Comparison of ENCODE assay signal across 1 cellular context in genomic region chr10:130136214-130137076, GRCh38.
TF ChIP-seq lines count a peak whose summit lies in the region.

Gene GLRX3, plus strand, starts transcription at chr10:130136391. Its CDS starts 30 bp downstream, at chr10:130136421.

TF ChIP-seq in HepG2, 621 proteins besides CTCF, POLR2A, EP300 and RAD21 (continued from another document and continues in another):
- TF ChIP-seq SPEN (CRISPR knock-in tag; IDR thresholded peaks at IDR 0.05; ENCODE audit: low read depth) (peak; percentile 57), ZNF883 (CRISPR knock-in tag; IDR thresholded peaks at IDR 0.05; ENCODE audit: not compliant biosample characterization) (peak; percentile 63), TGIF2 (CRISPR knock-in tag; IDR thresholded peaks at IDR 0.05) (peak; percentile 60; the same call in 1 of the 2 replicates), SALL2 (CRISPR knock-in tag; IDR thresholded peaks at IDR 0.05) (peak; percentile 73; the same call in 1 of the 2 replicates), ZNF260 (CRISPR knock-in tag; IDR thresholded peaks at IDR 0.05; ENCODE audit: borderline replicate concordance, low read depth) (no peak), ZNF772 (CRISPR knock-in tag; IDR thresholded peaks at IDR 0.05) (peak; percentile 71; the same call in 1 of the 2 replicates), FOXP4 (CRISPR knock-in tag; IDR thresholded peaks at IDR 0.05) (peak; percentile 34), ZNF704 (CRISPR knock-in tag; IDR thresholded peaks at IDR 0.05; ENCODE audit: borderline replicate concordance) (peak; percentile 81; the same call in 1 of the 2 replicates), ZNF563 (CRISPR knock-in tag; IDR thresholded peaks at IDR 0.05) (0 out of 2 replicates have a peak, but pooled peaks have one; percentile 50), ZNF564 (CRISPR knock-in tag; IDR thresholded peaks at IDR 0.05) (no peak), SRF (IDR thresholded peaks at IDR 0.05; ENCODE audit: low read depth, low read length) (peak; percentile 80), SP140L (CRISPR knock-in tag; IDR thresholded peaks at IDR 0.05; ENCODE audit: borderline replicate concordance) (no peak), ARID3A (IDR thresholded peaks at IDR 0.05; ENCODE audit: low read depth, low read length) (no peak), ETV5 (CRISPR knock-in tag; IDR thresholded peaks at IDR 0.05; ENCODE audit: borderline replicate concordance) (peak; percentile 89), ZFP62 (CRISPR knock-in tag; IDR thresholded peaks at IDR 0.05) (no peak), ZNF143 (CRISPR knock-in tag; IDR thresholded peaks at IDR 0.05) (peak; percentile 75), ZNF780A (CRISPR knock-in tag; IDR thresholded peaks at IDR 0.05) (0 out of 2 replicates have a peak, but pooled peaks have one; percentile 55), HES4 (CRISPR knock-in tag; IDR thresholded peaks at IDR 0.05; ENCODE audit: borderline replicate concordance) (peak; percentile 41), HCFC1 (IDR thresholded peaks at IDR 0.05; ENCODE audit: low read depth, low read length) (peak; percentile 42; the same call in 1 of the 2 replicates), FOXO1 (CRISPR knock-in tag; IDR thresholded peaks at IDR 0.05) (no peak), RELA (CRISPR knock-in tag; IDR thresholded peaks at IDR 0.05) (no peak), THAP9 (CRISPR knock-in tag; IDR thresholded peaks at IDR 0.05; ENCODE audit: borderline replicate concordance) (peak; percentile 53; the same call in 1 of the 2 replicates), TRIM24 (CRISPR knock-in tag; IDR thresholded peaks at IDR 0.05) (no peak), PHF5A (CRISPR knock-in tag; IDR thresholded peaks at IDR 0.05; ENCODE audit: low read depth, unreplicated experiment) (no peak), ZNF784 (CRISPR knock-in tag; IDR thresholded peaks at IDR 0.05; ENCODE audit: borderline replicate concordance) (0 out of 2 replicates have a peak, but pooled peaks have one; percentile 14), NCOR1 (IDR thresholded peaks at IDR 0.05; ENCODE audit: borderline replicate concordance, low read length) (0 out of 2 replicates have a peak, but pooled peaks have one; percentile 11), ZNF124 (CRISPR knock-in tag; IDR thresholded peaks at IDR 0.05) (0 out of 2 replicates have a peak, but pooled peaks have one; percentile 28), DRAP1 (CRISPR knock-in tag; IDR thresholded peaks at IDR 0.05) (peak; percentile 61; the same call in 1 of the 2 replicates), YY1 (IDR thresholded peaks at IDR 0.05; ENCODE audit: insufficient read depth, insufficient replicate concordance, low read depth, low read length) (peak; percentile 97), ZNF598 (CRISPR knock-in tag; IDR thresholded peaks at IDR 0.05; ENCODE audit: borderline replicate concordance) (no peak), TSC22D2 (CRISPR knock-in tag; IDR thresholded peaks at IDR 0.05; ENCODE audit: borderline replicate concordance) (no peak)
- TF ChIP-seq, protein P1, sequence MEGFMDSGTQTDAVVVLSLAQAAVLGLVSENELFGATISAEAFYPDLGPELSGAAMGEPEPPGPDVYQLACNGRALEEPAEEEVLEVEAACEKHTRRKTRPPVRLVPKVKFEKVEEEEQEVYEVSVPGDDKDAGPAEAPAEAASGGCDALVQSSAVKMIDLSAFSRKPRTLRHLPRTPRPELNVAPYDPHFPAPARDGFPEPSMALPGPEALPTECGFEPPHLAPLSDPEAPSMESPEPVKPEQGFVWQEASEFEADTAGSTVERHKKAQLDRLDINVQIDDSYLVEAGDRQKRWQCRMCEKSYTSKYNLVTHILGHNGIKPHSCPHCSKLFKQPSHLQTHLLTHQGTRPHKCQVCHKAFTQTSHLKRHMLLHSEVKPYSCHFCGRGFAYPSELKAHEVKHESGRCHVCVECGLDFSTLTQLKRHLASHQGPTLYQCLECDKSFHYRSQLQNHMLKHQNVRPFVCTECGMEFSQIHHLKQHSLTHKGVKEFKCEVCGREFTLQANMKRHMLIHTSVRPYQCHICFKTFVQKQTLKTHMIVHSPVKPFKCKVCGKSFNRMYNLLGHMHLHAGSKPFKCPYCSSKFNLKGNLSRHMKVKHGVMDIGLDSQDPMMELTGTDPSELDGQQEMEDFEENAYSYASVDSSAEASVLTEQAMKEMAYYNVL (CRISPR knock-in tag; IDR thresholded peaks at IDR 0.05; ENCODE audit: borderline replicate concordance): no peak
- TF ChIP-seq, protein P2, sequence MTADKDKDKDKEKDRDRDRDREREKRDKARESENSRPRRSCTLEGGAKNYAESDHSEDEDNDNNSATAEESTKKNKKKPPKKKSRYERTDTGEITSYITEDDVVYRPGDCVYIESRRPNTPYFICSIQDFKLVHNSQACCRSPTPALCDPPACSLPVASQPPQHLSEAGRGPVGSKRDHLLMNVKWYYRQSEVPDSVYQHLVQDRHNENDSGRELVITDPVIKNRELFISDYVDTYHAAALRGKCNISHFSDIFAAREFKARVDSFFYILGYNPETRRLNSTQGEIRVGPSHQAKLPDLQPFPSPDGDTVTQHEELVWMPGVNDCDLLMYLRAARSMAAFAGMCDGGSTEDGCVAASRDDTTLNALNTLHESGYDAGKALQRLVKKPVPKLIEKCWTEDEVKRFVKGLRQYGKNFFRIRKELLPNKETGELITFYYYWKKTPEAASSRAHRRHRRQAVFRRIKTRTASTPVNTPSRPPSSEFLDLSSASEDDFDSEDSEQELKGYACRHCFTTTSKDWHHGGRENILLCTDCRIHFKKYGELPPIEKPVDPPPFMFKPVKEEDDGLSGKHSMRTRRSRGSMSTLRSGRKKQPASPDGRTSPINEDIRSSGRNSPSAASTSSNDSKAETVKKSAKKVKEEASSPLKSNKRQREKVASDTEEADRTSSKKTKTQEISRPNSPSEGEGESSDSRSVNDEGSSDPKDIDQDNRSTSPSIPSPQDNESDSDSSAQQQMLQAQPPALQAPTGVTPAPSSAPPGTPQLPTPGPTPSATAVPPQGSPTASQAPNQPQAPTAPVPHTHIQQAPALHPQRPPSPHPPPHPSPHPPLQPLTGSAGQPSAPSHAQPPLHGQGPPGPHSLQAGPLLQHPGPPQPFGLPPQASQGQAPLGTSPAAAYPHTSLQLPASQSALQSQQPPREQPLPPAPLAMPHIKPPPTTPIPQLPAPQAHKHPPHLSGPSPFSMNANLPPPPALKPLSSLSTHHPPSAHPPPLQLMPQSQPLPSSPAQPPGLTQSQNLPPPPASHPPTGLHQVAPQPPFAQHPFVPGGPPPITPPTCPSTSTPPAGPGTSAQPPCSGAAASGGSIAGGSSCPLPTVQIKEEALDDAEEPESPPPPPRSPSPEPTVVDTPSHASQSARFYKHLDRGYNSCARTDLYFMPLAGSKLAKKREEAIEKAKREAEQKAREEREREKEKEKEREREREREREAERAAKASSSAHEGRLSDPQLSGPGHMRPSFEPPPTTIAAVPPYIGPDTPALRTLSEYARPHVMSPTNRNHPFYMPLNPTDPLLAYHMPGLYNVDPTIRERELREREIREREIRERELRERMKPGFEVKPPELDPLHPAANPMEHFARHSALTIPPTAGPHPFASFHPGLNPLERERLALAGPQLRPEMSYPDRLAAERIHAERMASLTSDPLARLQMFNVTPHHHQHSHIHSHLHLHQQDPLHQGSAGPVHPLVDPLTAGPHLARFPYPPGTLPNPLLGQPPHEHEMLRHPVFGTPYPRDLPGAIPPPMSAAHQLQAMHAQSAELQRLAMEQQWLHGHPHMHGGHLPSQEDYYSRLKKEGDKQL (CRISPR knock-in tag; IDR thresholded peaks at IDR 0.05; ENCODE audit: low read depth): no peak
- TF ChIP-seq, protein P3, sequence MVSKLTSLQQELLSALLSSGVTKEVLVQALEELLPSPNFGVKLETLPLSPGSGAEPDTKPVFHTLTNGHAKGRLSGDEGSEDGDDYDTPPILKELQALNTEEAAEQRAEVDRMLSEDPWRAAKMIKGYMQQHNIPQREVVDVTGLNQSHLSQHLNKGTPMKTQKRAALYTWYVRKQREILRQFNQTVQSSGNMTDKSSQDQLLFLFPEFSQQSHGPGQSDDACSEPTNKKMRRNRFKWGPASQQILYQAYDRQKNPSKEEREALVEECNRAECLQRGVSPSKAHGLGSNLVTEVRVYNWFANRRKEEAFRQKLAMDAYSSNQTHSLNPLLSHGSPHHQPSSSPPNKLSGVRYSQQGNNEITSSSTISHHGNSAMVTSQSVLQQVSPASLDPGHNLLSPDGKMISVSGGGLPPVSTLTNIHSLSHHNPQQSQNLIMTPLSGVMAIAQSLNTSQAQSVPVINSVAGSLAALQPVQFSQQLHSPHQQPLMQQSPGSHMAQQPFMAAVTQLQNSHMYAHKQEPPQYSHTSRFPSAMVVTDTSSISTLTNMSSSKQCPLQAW (CRISPR knock-in tag; IDR thresholded peaks at IDR 0.05): peak; percentile 54; the same call in 1 of the 2 replicates
